10 cellular contexts compared by ENCODE assay signal in genomic region chr6:15264902-15265761, GRCh38. TPM values are rescaled to one million over a fixed set of nuclear protein-coding genes. Genes with fewer than 3 reads are reported as not detected.
A peak's percentile ranks its signal among the peaks of the same experiment; 100 is the strongest.
DNase-seq lines count a peak whose midpoint lies in the region; ATAC-seq, FAIRE-seq and TF ChIP-seq lines count a peak whose summit lies in the region.
"Had no signal": no experiment of that assay in that cellular context is flagged by ENCODE, and none has a peak within 500 bp of the region (broad histone marks: within the 10 kb centered on the region; RNA-seq: fewer than 3 reads in every experiment).

No MANE protein-coding gene starts in this region.

- no peaks in the 10 kb centered on the region for H4K20me1 ChIP-seq in endothelial cell of umbilical vein (replicated peaks; ENCODE audit: control insufficient read depth, extremely low read depth, insufficient read depth, low read length)

- peaks cover 93% of the 10 kb centered on the region for H3K4me1 Mint-ChIP-seq in CD4-positive, alpha-beta T cell (ENCODE audit: low read depth)
- peaks cover 88% of the 10 kb centered on the region for H3K4me1 Mint-ChIP-seq in nephron

- H3K4me3 ChIP-seq in endothelial cell of umbilical vein (replicated peaks in 1 of 3; ENCODE audit: insufficient read depth in 1 of 3, low read depth in 1 of 3, low read length in 3 of 3), result no peak overlapping the region

- no peaks in the 10 kb centered on the region for H3K9me3 ChIP-seq in CD4-positive, alpha-beta T cell (ENCODE audit: control insufficient read depth, low read length)
- no peaks in the 10 kb centered on the region for H3K9me3 ChIP-seq in endothelial cell of umbilical vein (replicated peaks; ENCODE audit: control insufficient read depth, insufficient read depth, low read length)

- no peaks in the 10 kb centered on the region for H3K9me1 ChIP-seq in endothelial cell of umbilical vein (replicated peaks; ENCODE audit: control insufficient read depth, extremely low read depth, insufficient read depth, low read length)

- in situ Hi-C loops in GM13976 (cut with MboI; ENCODE audit: low sequenced_read_pairs, unreplicated experiment), result no loop called here
- in situ Hi-C loops in KBM-7 (cut with MboI; ENCODE audit: low pct_unique_long_range_greater_than_20kb, low sequenced_read_pairs), result no loop called here

- no peaks in the 10 kb centered on the region for H3K36me3 ChIP-seq in endothelial cell of umbilical vein (ENCODE audit: control insufficient read depth in 2 of 2, extremely low read depth in 1 of 2, insufficient read depth in 2 of 2, low read length in 2 of 2)

- peaks cover 29% of the 10 kb centered on the region for H3K4me1 ChIP-seq in endothelial cell of umbilical vein (ENCODE audit: control insufficient read depth, extremely low read depth, insufficient read depth, low read length)

- H3K4me2 ChIP-seq in endothelial cell of umbilical vein (ENCODE audit: insufficient read depth, low read length), result peak overlapping the region; percentile 41

- no peak for ATAC-seq in CD4-positive, alpha-beta T cell (ENCODE audit: poor library complexity)
- no peak for ATAC-seq in HG03280 (IDR thresholded peaks at IDR 0.05; ENCODE audit: unreplicated experiment)

- DNase-seq in CD4-positive, alpha-beta T cell, result no peak
- DNase-seq in NCI-H446 (lab: John Stamatoyannopoulos, UW) (peak; percentile 36 to 75), endothelial cell of umbilical vein (ENCODE audit: low read depth, low spot score) (no peak), GM13976 (ENCODE audit: low spot score) (no peak), KG1 (lab: John Stamatoyannopoulos, UW) (no peak), KBM-7 (no peak)
- DNase-seq: NCI-H2029 had no signal

- H2AFZ ChIP-seq in endothelial cell of umbilical vein (ENCODE audit: low read depth, low read length), result no peak overlapping the region

- no peaks in the 10 kb centered on the region for H3K27me3 Mint-ChIP-seq in CD4-positive, alpha-beta T cell
- H3K27me3 Mint-ChIP-seq in nephron (ENCODE audit: low read depth), result no peaks in the 10 kb centered on the region

- no peak for FAIRE-seq in endothelial cell of umbilical vein (lab: Jason Lieb, UNC)
- FAIRE-seq: bronchial epithelial cell had no signal

- no peak for TF ChIP-seq CTCF in CD4-positive, alpha-beta T cell (IDR thresholded peaks at IDR 0.05)
- TF ChIP-seq CTCF in endothelial cell of umbilical vein (IDR thresholded peaks at IDR 0.05; ENCODE audit: extremely low read depth in 1 of 2, insufficient read depth in 1 of 2, low read depth in 1 of 2, low read length in 2 of 2), result no peak
- TF ChIP-seq CTCF in nephron (IDR thresholded peaks at IDR 0.05; ENCODE audit: unreplicated experiment in 3 of 3), result no peak
- TF ChIP-seq CTCF in GM13976 (IDR thresholded peaks at IDR 0.05; ENCODE audit: borderline replicate concordance, control extremely low read depth, extremely low read depth, insufficient read depth, missing control alignments), result no peak

- H3K27ac ChIP-seq in CD4-positive, alpha-beta T cell (ENCODE audit: low read depth, low read length), result no peak overlapping the region
- peak overlapping the region; percentile 67 for H3K27ac ChIP-seq in endothelial cell of umbilical vein (ENCODE audit: insufficient read depth, low read depth, low read length)

- dilution Hi-C loops in endothelial cell of umbilical vein (cut with MboI; ENCODE audit: extremely low pct_ligation_motif_present, low sequenced_read_pairs), result no loop called here

- no peaks in the 10 kb centered on the region for H3K9me3 Mint-ChIP-seq in CD4-positive, alpha-beta T cell
- no peaks in the 10 kb centered on the region for H3K9me3 Mint-ChIP-seq in nephron

- peak overlapping the region; percentile 62 for H3K4me3 Mint-ChIP-seq in CD4-positive, alpha-beta T cell
- peak overlapping the region; percentile 38 to 61 (median 55) for H3K4me3 Mint-ChIP-seq in nephron

- no peaks in the 10 kb centered on the region for H3K27me3 ChIP-seq in CD4-positive, alpha-beta T cell (ENCODE audit: control insufficient read depth, insufficient read depth, low read length)
- no peaks in the 10 kb centered on the region for H3K27me3 ChIP-seq in endothelial cell of umbilical vein (ENCODE audit: control insufficient read depth in 2 of 2, insufficient read depth in 2 of 2, low read length in 2 of 2)

- CTCF ChIA-PET in CD4-positive, alpha-beta T cell (lab: Charles Lee), result interaction anchor here (0.6 kb wide), 1 partner anchor 329 kb away, joined by 3 read pairs; no protein-coding TSS in a partner anchor
- CTCF ChIA-PET in endothelial cell of umbilical vein (lab: Charles Lee), result interaction anchor here (1.0 to 3.3 kb wide), 4 partner anchors 16 to 176 kb away, joined by 3 to 15 read pairs (median 6); partner anchors contain the start of gene JARID2

- TF ChIP-seq POLR2A in endothelial cell of umbilical vein (IDR thresholded peaks at IDR 0.05; ENCODE audit: low read depth, low read length), result no peak

- H3K9ac ChIP-seq in endothelial cell of umbilical vein (replicated peaks; ENCODE audit: extremely low read depth, insufficient read depth, low read length), result no peak overlapping the region

- H3K79me2 ChIP-seq in endothelial cell of umbilical vein (ENCODE audit: control insufficient read depth, insufficient read depth, low read length), result peaks cover 3% of the 10 kb centered on the region

- H3K36me3 Mint-ChIP-seq in CD4-positive, alpha-beta T cell (ENCODE audit: low read depth), result no peaks in the 10 kb centered on the region
- H3K36me3 Mint-ChIP-seq in nephron (ENCODE audit: low read depth), result peaks cover 4% of the 10 kb centered on the region

- peak overlapping the region; percentile 23 for H3K27ac Mint-ChIP-seq in CD4-positive, alpha-beta T cell
- peak overlapping the region; percentile 71 to 79 (median 71) for H3K27ac Mint-ChIP-seq in nephron

- intact Hi-C loops in CD4-positive, alpha-beta T cell (cut with DNase I, micrococcal nuclease), result loop anchor here in 1 of 2 experiments (5.0 kb wide), 1 partner anchor 32 kb away; no protein-coding TSS in a partner anchor
- intact Hi-C loops in endothelial cell of umbilical vein (cut with micrococcal nuclease), result no loop called here

- POLR2A ChIA-PET in CD4-positive, alpha-beta T cell (lab: Charles Lee), result interaction anchor here (0.7 to 3.5 kb wide), 6 partner anchors 11 to 156 kb away, joined by 3 to 18 read pairs (median 3); partner anchors contain the start of gene JARID2
- POLR2A ChIA-PET in endothelial cell of umbilical vein (lab: Charles Lee), result no interaction called here

- no TSS peak for BruUV-seq in endothelial cell of umbilical vein (replicated peaks; lab: Mats Ljungman, UMichigan)

TF ChIP-seq in endothelial cell of umbilical vein, 7 proteins besides CTCF, POLR2A, EP300 and RAD21:
- TF ChIP-seq MAX (IDR thresholded peaks at IDR 0.05; ENCODE audit: insufficient read depth, insufficient read length) (no peak), FOS (IDR thresholded peaks at IDR 0.05; ENCODE audit: borderline replicate concordance, insufficient read depth, low read length) (no peak), GATA2 (IDR thresholded peaks at IDR 0.05; ENCODE audit: insufficient read depth, insufficient read length, low read depth, low read length) (no peak), EZH2 (IDR thresholded peaks at IDR 0.05; ENCODE audit: borderline replicate concordance, low read depth, low read length, severe bottlenecking) (no peak), MYC (IDR thresholded peaks at IDR 0.05; ENCODE audit: low read depth, low read length) (no peak), JUN (IDR thresholded peaks at IDR 0.05; ENCODE audit: borderline replicate concordance, insufficient read depth, insufficient read length, low read depth) (no peak), POLR2AphosphoS5 (IDR thresholded peaks at IDR 0.05; ENCODE audit: insufficient read depth, low read depth, low read length) (no peak)

RNA-seq across cellular contexts. Expression of gene JARID2, which starts 19.3 kb away (rescaled TPM):
- 10 to 100 TPM; 32.0 to 33.0 TPM for total RNA-seq in CD4-positive, alpha-beta T cell
- total RNA-seq in endothelial cell of umbilical vein, result 8.8 and 10.6 TPM in 2 replicates
- 2.6 and 2.9 TPM in 2 replicates for polyA plus RNA-seq in endothelial cell of umbilical vein
- polyA plus RNA-seq in endothelial cell of umbilical vein (2011; cell fraction: cytosol; rRNA removed), result 3.2 and 3.7 TPM in 2 replicates
- polyA plus RNA-seq in endothelial cell of umbilical vein (2011; cell fraction: nucleus; rRNA removed), result 12.8 and 13.0 TPM in 2 replicates
- 3.5 and 4.7 TPM in 2 replicates for polyA plus RNA-seq in endothelial cell of umbilical vein (2012)
- polyA minus RNA-seq in endothelial cell of umbilical vein, result 7.0 and 7.5 TPM in 2 replicates
- 4.8 TPM for polyA minus RNA-seq in endothelial cell of umbilical vein (2011; cell fraction: cytosol; rRNA and poly(A)+ RNA removed)
- polyA minus RNA-seq in endothelial cell of umbilical vein (2011; cell fraction: nucleus; rRNA and poly(A)+ RNA removed), result 11.3 and 11.4 TPM in 2 replicates

Comparison
In these comparisons a context has a peak if more than half of its experiments do, and no peak if none do; other contexts are left out.
1. DNase-seq: peak in NCI-H446 (2 of 2); none in CD4-positive, alpha-beta T cell (0 of 10), endothelial cell of umbilical vein (single experiment), GM13976 (single experiment), KG1 (single experiment) and KBM-7 (single experiment).